ENCODE assay signal across 11 cellular contexts in the genomic region with DNA sequence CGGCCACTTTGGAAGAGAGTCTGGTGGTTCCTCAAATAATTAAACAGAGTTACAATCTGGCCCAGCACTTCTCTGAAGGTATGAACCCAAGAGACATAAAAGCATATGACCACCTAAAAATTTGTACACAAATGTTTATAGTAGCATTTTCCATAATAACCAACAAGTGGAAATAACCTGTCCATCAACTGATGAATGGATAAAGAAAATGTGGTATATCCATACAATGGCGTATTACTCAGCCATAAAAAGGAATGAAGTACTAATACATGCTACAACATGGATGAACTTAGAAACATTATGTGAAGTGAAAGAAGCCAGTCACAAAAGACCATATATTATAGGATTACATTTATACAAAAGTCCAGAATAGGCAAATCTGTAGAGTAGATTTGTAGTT.
"Had no signal": no experiment of that assay in that cellular context is flagged by ENCODE, and none has a peak within 500 bp of the region (broad histone marks: within the 10 kb centered on the region; RNA-seq: fewer than 3 reads in every experiment).

No MANE protein-coding gene starts in this region.

- H2AFZ ChIP-seq: GM23248, GM23338 had no signal

- H3K4me1 ChIP-seq: HAP-1 had no signal

- H3K9me3 ChIP-seq: HAP-1 had no signal

- ATAC-seq: GM23338, HCT116 had no signal

- FAIRE-seq: H1, H54 had no signal

- H3K27ac ChIP-seq: GM23248 had no signal

- H3K4me2 ChIP-seq: GM23338 had no signal

- H3K9ac ChIP-seq: GM23248 had no signal

- H3K4me3 ChIP-seq: GM23248, GM23338, HAP-1 had no signal

- DNase-seq: GM23248, GOT3, H7, H9, HCEC 1CT, HFFc6 had no signal

- H3K36me3 ChIP-seq: HAP-1 had no signal
